9 cellular contexts compared by ENCODE assay signal in the genomic region with DNA sequence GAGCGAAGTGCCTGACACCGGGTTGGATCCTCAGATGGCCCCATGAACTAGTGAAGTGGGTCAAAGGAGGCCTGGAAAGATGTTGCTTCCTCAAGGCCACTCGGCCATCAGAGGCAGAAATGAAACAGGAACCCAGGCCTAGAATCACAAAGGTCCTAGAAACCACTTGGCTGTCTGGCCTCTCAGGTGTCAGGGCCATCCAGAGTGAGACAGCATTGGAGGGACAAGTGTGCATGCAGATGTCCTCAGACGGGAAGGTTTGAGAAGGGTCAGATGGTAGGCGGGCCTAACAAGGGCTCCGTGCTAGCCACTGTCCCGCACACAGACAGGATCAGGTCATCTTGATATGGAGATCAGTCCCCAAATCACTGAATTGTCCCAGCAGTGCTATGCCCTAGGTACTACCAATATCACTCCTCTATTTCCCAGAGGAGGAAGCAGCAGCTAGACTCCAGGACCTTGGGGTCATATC. TPM values are rescaled to one million over a fixed set of nuclear protein-coding genes. Genes with fewer than 3 reads are reported as not detected.
A peak's percentile ranks its signal among the peaks of the same experiment; 100 is the strongest.
DNase-seq lines count a peak whose midpoint lies in the region; FAIRE-seq and TF ChIP-seq lines count a peak whose summit lies in the region.
"Had no signal": no experiment of that assay in that cellular context is flagged by ENCODE, and none has a peak within 500 bp of the region (broad histone marks: within the 10 kb centered on the region; RNA-seq: fewer than 3 reads in every experiment).

No MANE protein-coding gene starts in this region.

- in situ Hi-C loops in Caki2 (cut with HindIII; ENCODE audit: low pct_unique_long_range_greater_than_20kb, low sequenced_read_pairs), result no loop called here

- H2AK5ac ChIP-seq in H1 (ENCODE audit: low read depth, low read length), result no peak overlapping the region

- no peak overlapping the region for H4K8ac ChIP-seq in H1 (ENCODE audit: extremely low read depth, insufficient read depth, low read length)

- no peaks in the 10 kb centered on the region for H3K9me3 Mint-ChIP-seq in osteocyte (ENCODE audit: unreplicated experiment)

- POLR2A ChIA-PET in H1 (lab: Charles Lee; ENCODE audit: partially characterized antibody), result interaction anchor here (0.6 to 12.6 kb wide), 9 partner anchors 11 to 539 kb away, joined by 3 to 137 read pairs (median 4); partner anchors contain the start of genes CCDC97, DMAC2 and HNRNPUL1

- no peak overlapping the region for H3K56ac ChIP-seq in H1 (replicated peaks; ENCODE audit: insufficient read length, low read depth, low read length)

- no peaks in the 10 kb centered on the region for H3K79me2 ChIP-seq in H1 (ENCODE audit: control insufficient read depth in 1 of 2, insufficient read depth in 2 of 2, low read length in 2 of 2)

- H4K5ac ChIP-seq in H1 (ENCODE audit: insufficient read length, low read depth, low read length), result no peak overlapping the region

- peaks cover 0 to 12% of the 10 kb centered on the region in 2 experiments for H4K20me1 ChIP-seq in H1 (replicated peaks in 1 of 2; ENCODE audit: control insufficient read depth in 1 of 2, insufficient read depth in 2 of 2, low read length in 2 of 2)

- peaks cover 15 to 36% (median 23%) of the 10 kb centered on the region in 4 experiments for H3K4me1 ChIP-seq in H1 (replicated peaks in 1 of 4; ENCODE audit: control insufficient read depth in 3 of 4, insufficient read depth in 4 of 4, low read length in 3 of 4)

- FAIRE-seq in H1 (lab: Jason Lieb, UNC), result no peak
- FAIRE-seq: endometrium had no signal

- H3K27ac ChIP-seq in H1 (ENCODE audit: low read depth, low read length), result 0 out of 2 replicates have a peak overlapping the region, but pooled peaks have one; percentile 5

- peak overlapping the region; percentile 100 for H3K27ac Mint-ChIP-seq in osteocyte (ENCODE audit: unreplicated experiment)

- 0 out of 2 replicates have a peak overlapping the region, but pooled peaks have one; percentile 4 for H2BK12ac ChIP-seq in H1 (ENCODE audit: low read depth, low read length)

- H3K18ac ChIP-seq in H1 (ENCODE audit: extremely low read depth, low read length), result peak overlapping the region; percentile 3; the same call in 1 of the 2 replicates

- H3K36me3 ChIP-seq in H1 (ENCODE audit: control insufficient read depth in 2 of 4, insufficient read depth in 4 of 4, low read length in 3 of 4), result peaks cover 0 to 8% (median 4%) of the 10 kb centered on the region in 4 experiments; a peak in 4 of 8 replicates

- no peak overlapping the region for H2BK120ac ChIP-seq in H1 (replicated peaks; ENCODE audit: low read depth, low read length)

- no peak for TF ChIP-seq EP300 in H1 (IDR thresholded peaks at IDR 0.05; ENCODE audit: borderline replicate concordance in 1 of 2, low read depth in 2 of 2, low read length in 2 of 2)

- peaks cover 17% of the 10 kb centered on the region for H3K23me2 ChIP-seq in H1 (ENCODE audit: low read depth, low read length)

- peak overlapping the region; percentile 62 for H4K91ac ChIP-seq in H1 (replicated peaks; ENCODE audit: insufficient read length, low read length)

- TF ChIP-seq RAD21 in H1 (IDR thresholded peaks at IDR 0.05 in 1 of 2, conservative IDR thresholded peaks at IDR 0.05 in 1 of 2; ENCODE audit: low read depth in 2 of 2, low read length in 2 of 2), result no peak

- H3K9ac ChIP-seq in H1 (replicated peaks in 1 of 4; ENCODE audit: extremely low read depth in 1 of 4, low read depth in 3 of 4, low read length in 3 of 4), result no peak overlapping the region

- H3K36me3 Mint-ChIP-seq in osteocyte (ENCODE audit: unreplicated experiment), result peaks cover 9% of the 10 kb centered on the region

- DNase-seq in Caki2 (ENCODE audit: low read depth), result peak; percentile 29
- DNase-seq in OCI-M1 (lab: John Stamatoyannopoulos, UW), result peak; percentile 81
- DNase-seq in H1 (ENCODE audit: low read depth in 1 of 2, low spot score in 2 of 2), result no peak
- no peak for DNase-seq in osteocyte (ENCODE audit: extremely low spot score, unreplicated experiment)
- no peak for DNase-seq in amniotic stem cell (lab: John Stamatoyannopoulos, UW)
- no peak for DNase-seq in NCI-H82 (lab: John Stamatoyannopoulos, UW)
- no peak for DNase-seq in NCI-H345 (lab: John Stamatoyannopoulos, UW)
- no peak for DNase-seq in HuH-7 (ENCODE audit: low spot score)

- H3K14ac ChIP-seq in H1 (ENCODE audit: insufficient read length), result no peak overlapping the region

- CTCF ChIA-PET in H1 (lab: Charles Lee; ENCODE audit: partially characterized antibody), result interaction anchor here (0.9 to 1.2 kb wide), 2 partner anchors 29 to 57 kb away, joined by 3 to 4 read pairs; no protein-coding TSS in a partner anchor

- 70% methylated on average over 7 of the region's 7 CpGs; no CpG with 5 or more reads in 1 of the 2 experiments for WGBS in H1 (ENCODE audit: extremely low coverage in 1 of 2, insufficient coverage in 1 of 2, insufficient read length in 1 of 2, insufficient replicate concordance in 2 of 2, low coverage in 1 of 2, low lambda C conversion rate in 2 of 2, missing lambda C conversion rate in 1 of 2), 2 experiments

- H3K9me3 ChIP-seq in H1 (ENCODE audit: insufficient read depth in 2 of 2, low read depth in 1 of 2, low read length in 1 of 2), result no peaks in the 10 kb centered on the region

- no peak overlapping the region for H2BK20ac ChIP-seq in H1 (ENCODE audit: low read length)

- H3K27me3 Mint-ChIP-seq in osteocyte (ENCODE audit: unreplicated experiment), result no peaks in the 10 kb centered on the region

- H3K4me3 ChIP-seq in H1 (ENCODE audit: extremely low read depth in 1 of 4, insufficient read depth in 2 of 4, low read depth in 3 of 4, low read length in 4 of 4), result peak overlapping the region in 1 of 4 experiments; percentile 55; a peak in 2 of 8 replicates

- no peak overlapping the region for H2AFZ ChIP-seq in H1 (ENCODE audit: low read length)

- no peaks in the 10 kb centered on the region; the same call in 1 of the 2 replicates for H3K79me1 ChIP-seq in H1 (ENCODE audit: low read depth, low read length)

- H3K23ac ChIP-seq in H1 (ENCODE audit: insufficient read length), result no peak overlapping the region

- H3K4me2 ChIP-seq in H1 (ENCODE audit: insufficient read depth in 1 of 2, low read depth in 2 of 2, low read length in 2 of 2), result peak overlapping the region; percentile 97 to 98; a peak in 2 of 4 replicates

- 0 out of 2 replicates have a peak overlapping the region, but pooled peaks have one; percentile 78 for H2BK15ac ChIP-seq in H1 (ENCODE audit: low read length)

- peaks cover 87% of the 10 kb centered on the region for H3K4me1 Mint-ChIP-seq in osteocyte (ENCODE audit: unreplicated experiment)

- TF ChIP-seq POLR2A in H1 (IDR thresholded peaks at IDR 0.05; ENCODE audit: control extremely low read depth in 1 of 2, low read depth in 2 of 2, low read length in 2 of 2), result no peak

- no peak for TF ChIP-seq CTCF in H1 (IDR thresholded peaks at IDR 0.05; ENCODE audit: control extremely low read depth in 1 of 3, insufficient read depth in 1 of 3, low read depth in 1 of 3, low read length in 3 of 3)
- no peak for TF ChIP-seq CTCF in osteocyte (IDR thresholded peaks at IDR 0.05)

- H3K27me3 ChIP-seq in H1 (replicated peaks in 1 of 4; ENCODE audit: control insufficient read depth in 3 of 4, extremely low read depth in 1 of 4, insufficient read depth in 3 of 4, low read length in 3 of 4), result peaks cover 0 to 6% (median 0%) of the 10 kb centered on the region in 4 experiments; a peak in 3 of 7 replicates

- peak overlapping the region; percentile 45 for H3K4ac ChIP-seq in H1 (replicated peaks; ENCODE audit: insufficient read length, low read depth, low read length)

- peak overlapping the region; percentile 35 for H3K4me3 Mint-ChIP-seq in osteocyte (ENCODE audit: unreplicated experiment)

- peak overlapping the region; percentile 72; the same call in 1 of the 2 replicates for H2BK5ac ChIP-seq in H1 (ENCODE audit: low read depth, low read length)

RNA-seq across cellular contexts. Expression of gene CCDC97, which starts 14.3 kb away (rescaled TPM):
- total RNA-seq in Caki2 (2014; rRNA removed; shearing (Covaris generic); ENCODE audit: low replicate concordance), result 14.5 and 16.3 TPM in 2 replicates
- 21.1 and 27.1 TPM in 2 replicates for total RNA-seq in H1 (2021; fragmentation: NEBNext Ultra II Directional; extraction: Animal tissue kit (Norgen Biotek cat#: 25700))
- 19.8 and 32.6 TPM in 2 replicates for polyA plus RNA-seq in H1 (2011; rRNA removed)
- 16.9 TPM for polyA plus RNA-seq in H1 (2011; cell fraction: cytosol; rRNA removed)
- 18.7 TPM for polyA plus RNA-seq in H1 (2011; cell fraction: nucleus; rRNA removed)
- polyA plus RNA-seq in H1 (2012, experiment 1 of 2), result 19.2 to 29.9 TPM (median 24.7 TPM) in 4 replicates
- 20.4 TPM for polyA plus RNA-seq in H1 (2012, experiment 2 of 2)
- polyA plus RNA-seq in H1 (2013, experiment 1 of 2), result 15.6 TPM
- 15.6 TPM for polyA plus RNA-seq in H1 (2013, experiment 2 of 2)
- polyA minus RNA-seq in H1 (2011; rRNA and poly(A)+ RNA removed), result 9.2 and 13.4 TPM in 2 replicates
- 11.4 TPM for polyA minus RNA-seq in H1 (2011; cell fraction: cytosol; rRNA and poly(A)+ RNA removed)
- polyA minus RNA-seq in H1 (2011; cell fraction: nucleus; rRNA and poly(A)+ RNA removed), result 13.0 TPM
- total RNA-seq in osteocyte, result 34.4 and 35.9 TPM in 2 replicates

RNA-seq across cellular contexts. Expression of gene TGFB1, which starts 29.5 kb away (rescaled TPM):
- total RNA-seq in Caki2 (2014; rRNA removed; shearing (Covaris generic); ENCODE audit: low replicate concordance), result 5.2 and 7.2 TPM in 2 replicates
- total RNA-seq in H1 (2021; fragmentation: NEBNext Ultra II Directional; extraction: Animal tissue kit (Norgen Biotek cat#: 25700)), result 10.6 and 12.2 TPM in 2 replicates
- polyA plus RNA-seq in H1 (2011; rRNA removed), result 1.7 and 6.5 TPM in 2 replicates
- 2.0 TPM for polyA plus RNA-seq in H1 (2011; cell fraction: cytosol; rRNA removed)
- polyA plus RNA-seq in H1 (2011; cell fraction: nucleus; rRNA removed), result 3.0 TPM
- polyA plus RNA-seq in H1 (2012, experiment 1 of 2), result 7.1 to 8.5 TPM (median 7.4 TPM) in 4 replicates
- 7.1 TPM for polyA plus RNA-seq in H1 (2012, experiment 2 of 2)
- 12.1 TPM for polyA plus RNA-seq in H1 (2013, experiment 1 of 2)
- polyA plus RNA-seq in H1 (2013, experiment 2 of 2), result 12.7 TPM
- polyA minus RNA-seq in H1 (2011; rRNA and poly(A)+ RNA removed), result 0.88 and 5.4 TPM in 2 replicates
- polyA minus RNA-seq in H1 (2011; cell fraction: cytosol; rRNA and poly(A)+ RNA removed), result 8.4 TPM
- polyA minus RNA-seq in H1 (2011; cell fraction: nucleus; rRNA and poly(A)+ RNA removed), result 2.1 TPM
- total RNA-seq in osteocyte, result 244 and 255 TPM in 2 replicates

RNA-seq across cellular contexts. Expression of gene B9D2, which starts 39.7 kb away (rescaled TPM):
- total RNA-seq in Caki2 (2014; rRNA removed; shearing (Covaris generic); ENCODE audit: low replicate concordance), result 15.1 and 35.0 TPM in 2 replicates
- 4.9 and 5.0 TPM in 2 replicates for total RNA-seq in H1 (2021; fragmentation: NEBNext Ultra II Directional; extraction: Animal tissue kit (Norgen Biotek cat#: 25700))
- 6.3 and 9.0 TPM in 2 replicates for polyA plus RNA-seq in H1 (2011; rRNA removed)
- 4.7 TPM for polyA plus RNA-seq in H1 (2011; cell fraction: cytosol; rRNA removed)
- 5.1 TPM for polyA plus RNA-seq in H1 (2011; cell fraction: nucleus; rRNA removed)
- 4.9 to 6.4 TPM (median 5.6 TPM) in 4 replicates for polyA plus RNA-seq in H1 (2012, experiment 1 of 2)
- polyA plus RNA-seq in H1 (2012, experiment 2 of 2), result 4.2 TPM
- 2.8 TPM for polyA plus RNA-seq in H1 (2013, experiment 1 of 2)
- 3.0 TPM for polyA plus RNA-seq in H1 (2013, experiment 2 of 2)
- polyA minus RNA-seq in H1 (2011; rRNA and poly(A)+ RNA removed), result 0.80 and 1.3 TPM in 2 replicates
- polyA minus RNA-seq in H1 (2011; cell fraction: cytosol; rRNA and poly(A)+ RNA removed), result 3.4 TPM
- polyA minus RNA-seq in H1 (2011; cell fraction: nucleus; rRNA and poly(A)+ RNA removed), result 2.2 TPM
- 4.6 and 5.5 TPM in 2 replicates for total RNA-seq in osteocyte

RNA-seq across cellular contexts. Expression of gene TMEM91, which starts 52.1 kb away (rescaled TPM):
- 4.1 and 7.5 TPM in 2 replicates for total RNA-seq in Caki2 (2014; rRNA removed; shearing (Covaris generic); ENCODE audit: low replicate concordance)
- total RNA-seq in H1 (2021; fragmentation: NEBNext Ultra II Directional; extraction: Animal tissue kit (Norgen Biotek cat#: 25700)), result 4.2 and 5.3 TPM in 2 replicates
- 7.4 and 12.9 TPM in 2 replicates for polyA plus RNA-seq in H1 (2011; rRNA removed)
- 7.9 TPM for polyA plus RNA-seq in H1 (2011; cell fraction: cytosol; rRNA removed)
- polyA plus RNA-seq in H1 (2011; cell fraction: nucleus; rRNA removed), result 15.3 TPM
- polyA plus RNA-seq in H1 (2012, experiment 1 of 2), result 3.8 to 10.2 TPM (median 7.9 TPM) in 4 replicates
- 13.7 TPM for polyA plus RNA-seq in H1 (2012, experiment 2 of 2)
- 6.7 TPM for polyA plus RNA-seq in H1 (2013, experiment 1 of 2)
- 6.5 TPM for polyA plus RNA-seq in H1 (2013, experiment 2 of 2)
- polyA minus RNA-seq in H1 (2011; rRNA and poly(A)+ RNA removed), result 2.3 and 9.6 TPM in 2 replicates
- 2.7 TPM for polyA minus RNA-seq in H1 (2011; cell fraction: cytosol; rRNA and poly(A)+ RNA removed)
- polyA minus RNA-seq in H1 (2011; cell fraction: nucleus; rRNA and poly(A)+ RNA removed), result 3.8 TPM
- 8.5 and 9.2 TPM in 2 replicates for total RNA-seq in osteocyte

Comparison
In these comparisons a context has a peak if more than half of its experiments do, and no peak if none do; other contexts are left out.
1. DNase-seq: peak in Caki2 (single experiment) and OCI-M1 (single experiment); none in H1 (0 of 2), osteocyte (single experiment), amniotic stem cell (single experiment), NCI-H82 (single experiment), NCI-H345 (single experiment) and HuH-7 (single experiment).
2. RNA of gene TGFB1, which starts 29.5 kb away (total RNA-seq): 244 to 255 TPM in osteocyte; 10.6 to 12.2 TPM in H1 and 5.2 to 7.2 TPM in Caki2; every median in the first group is over 10 times any median in the second.